In the genomic region with DNA sequence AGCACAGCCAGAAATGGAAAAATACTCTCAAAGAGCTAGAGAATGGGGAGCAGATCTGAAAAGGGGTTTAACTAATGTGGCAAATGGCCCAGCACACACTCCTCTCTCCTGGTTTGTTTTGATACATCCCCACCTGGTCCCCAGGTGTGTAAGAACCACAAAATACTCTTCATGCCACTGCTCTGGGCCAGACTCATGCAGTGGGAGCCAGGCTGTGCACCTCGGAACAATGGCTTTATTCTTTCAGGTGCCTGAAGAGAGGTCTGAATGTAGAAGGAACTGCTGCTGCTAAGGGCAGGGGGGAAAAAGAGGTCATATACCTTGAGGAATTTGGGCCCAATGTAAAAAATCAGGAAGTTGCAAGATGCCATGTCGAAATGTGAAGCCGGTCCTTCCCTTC, we compare ENCODE assay signal across 18 cellular contexts.
"Had no signal": no experiment of that assay in that cellular context is flagged by ENCODE, and none has a peak within 500 bp of the region (broad histone marks: within the 10 kb centered on the region; RNA-seq: fewer than 3 reads in every experiment).

No MANE protein-coding gene starts in this region.

- H3K4me1 ChIP-seq: esophagus squamous epithelium, parathyroid adenoma, prostate gland, right lobe of liver, tibial artery, upper lobe of right lung, vagina had no signal

- H3K4me2 ChIP-seq: hepatocyte had no signal

- H3K9ac ChIP-seq: parathyroid adenoma had no signal

- DNase-seq: cortex of kidney; dorsolateral prefrontal cortex; effector memory CD4-positive, alpha-beta T cell; esophagus squamous epithelium; foreskin fibroblast; left colon; midbrain; right lobe of liver; stimulated activated CD4-positive, alpha-beta T cell treated with anti-CD3 and anti-CD28 coated beads, Interleukin-4, amount 100 ng/mL, for 1 hour; stimulated activated CD8-positive, alpha-beta memory T cell treated with anti-CD3 and anti-CD28 coated beads, Interleukin-4, amount 100 ng/mL, for 48 hours; tibial artery; upper lobe of right lung had no signal

- H3K36me3 ChIP-seq: esophagus squamous epithelium, gastroesophageal sphincter, prostate gland, right lobe of liver, tibial artery, upper lobe of right lung, vagina had no signal

- H3K9me3 ChIP-seq: esophagus squamous epithelium, gastroesophageal sphincter, prostate gland, right lobe of liver, tibial artery, upper lobe of right lung, vagina had no signal

- H2AFZ ChIP-seq: hepatocyte, parathyroid adenoma had no signal

- H3K27me3 ChIP-seq: dorsolateral prefrontal cortex, esophagus squamous epithelium, gastroesophageal sphincter, hepatocyte, right lobe of liver, tibial artery, upper lobe of right lung, vagina had no signal

- H3K79me2 ChIP-seq: hepatocyte, parathyroid adenoma had no signal

- H3K27ac ChIP-seq: dorsolateral prefrontal cortex, epithelial cell of prostate, esophagus squamous epithelium, gastroesophageal sphincter, hepatocyte, parathyroid adenoma, prostate gland, right lobe of liver, tibial artery, upper lobe of right lung, vagina had no signal

- H3K4me3 ChIP-seq: dorsolateral prefrontal cortex, esophagus squamous epithelium, gastroesophageal sphincter, hepatocyte, prostate gland, right lobe of liver, tibial artery, upper lobe of right lung, vagina had no signal
